ENCODE assay signal across 22 cellular contexts in the genomic region with DNA sequence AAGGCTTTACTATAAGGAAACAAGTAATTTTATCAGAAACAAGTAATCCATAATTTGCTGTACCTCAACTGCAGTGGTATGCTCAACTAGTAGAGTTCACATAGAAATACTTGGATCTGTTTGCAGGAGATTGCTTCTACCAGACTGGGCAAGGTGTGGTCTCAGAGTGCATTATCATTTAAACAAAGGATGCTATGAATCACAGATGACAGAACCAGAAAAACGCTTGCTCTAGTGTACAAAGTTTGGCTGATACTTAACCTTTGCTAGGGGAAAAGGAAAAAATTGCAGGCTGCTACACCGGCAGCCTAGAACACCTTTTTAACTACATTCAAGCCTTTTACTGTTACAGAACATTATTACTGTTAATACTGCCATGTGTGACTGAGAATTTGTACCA.
"Had no signal": no experiment of that assay in that cellular context is flagged by ENCODE, and none has a peak within 500 bp of the region (broad histone marks: within the 10 kb centered on the region; RNA-seq: fewer than 3 reads in every experiment).

No MANE protein-coding gene starts in this region.

- H3K27ac ChIP-seq: hepatocyte, lower lobe of right lung, sigmoid colon, thoracic aorta, upper lobe of left lung had no signal

- H3K4me3 ChIP-seq: esophagus squamous epithelium, hepatocyte, lower lobe of right lung, sigmoid colon, thoracic aorta, upper lobe of left lung had no signal

- ATAC-seq: activated CD8-positive, alpha-beta T cell treated with anti-CD3 and anti-CD28 coated beads for 36 hours; activated naive CD8-positive, alpha-beta T cell treated with anti-CD3 and anti-CD28 coated beads, Interleukin-2, amount 50 U/mL, for 24 hours; activated T-helper 17 cell treated with anti-CD3 and anti-CD28 coated beads, Interleukin-2, amount 50 U/mL, for 72 hours; lower lobe of right lung; stimulated activated memory B cell treated with anti-CD40 and anti-IgM and Interleukin-4, amounts not matched to agents 10 μg/mL and 1 μg/mL and 100 μg/mL, for 72 hours; T-cell had no signal

- H3K4me3 Mint-ChIP-seq: activated B cell treated with CpG ODN at 0.5 μM for 24 hours; activated CD8-positive, alpha-beta T cell treated with anti-CD3 and anti-CD28 coated beads for 36 hours; activated naive CD4-positive, alpha-beta T cell treated with anti-CD3 and anti-CD28 coated beads for 36 hours; activated naive CD8-positive, alpha-beta T cell treated with anti-CD3 and anti-CD28 coated beads, Interleukin-2, amount 50 U/mL, for 24 hours; activated T-helper 17 cell treated with anti-CD3 and anti-CD28 coated beads, Interleukin-2, amount 50 U/mL, for 72 hours; mesothelial cell of epicardium; nephron; stimulated activated memory B cell treated with anti-CD40 and anti-IgM and Interleukin-4, amounts not matched to agents 10 μg/mL and 1 μg/mL and 100 μg/mL, for 72 hours; T-cell had no signal

- H3K27me3 ChIP-seq: esophagus squamous epithelium, hepatocyte, sigmoid colon, upper lobe of left lung had no signal

- H3K27ac Mint-ChIP-seq: activated B cell treated with CpG ODN at 0.5 μM for 24 hours; activated CD8-positive, alpha-beta T cell treated with anti-CD3 and anti-CD28 coated beads for 36 hours; activated naive CD4-positive, alpha-beta T cell treated with anti-CD3 and anti-CD28 coated beads for 36 hours; activated naive CD8-positive, alpha-beta T cell treated with anti-CD3 and anti-CD28 coated beads, Interleukin-2, amount 50 U/mL, for 24 hours; activated T-helper 17 cell treated with anti-CD3 and anti-CD28 coated beads, Interleukin-2, amount 50 U/mL, for 72 hours; mesothelial cell of epicardium; nephron; stimulated activated memory B cell treated with anti-CD40 and anti-IgM and Interleukin-4, amounts not matched to agents 10 μg/mL and 1 μg/mL and 100 μg/mL, for 72 hours; T-cell had no signal

- H3K4me1 Mint-ChIP-seq: activated B cell treated with CpG ODN at 0.5 μM for 24 hours; activated naive CD8-positive, alpha-beta T cell treated with anti-CD3 and anti-CD28 coated beads, Interleukin-2, amount 50 U/mL, for 24 hours; activated T-helper 17 cell treated with anti-CD3 and anti-CD28 coated beads, Interleukin-2, amount 50 U/mL, for 72 hours; mesothelial cell of epicardium; stimulated activated memory B cell treated with anti-CD40 and anti-IgM and Interleukin-4, amounts not matched to agents 10 μg/mL and 1 μg/mL and 100 μg/mL, for 72 hours had no signal

- H2AFZ ChIP-seq: hepatocyte had no signal

- H3K36me3 ChIP-seq: esophagus squamous epithelium, lower lobe of right lung, sigmoid colon, thoracic aorta, upper lobe of left lung had no signal

- FAIRE-seq: islet of Langerhans had no signal

- H3K9me3 ChIP-seq: esophagus squamous epithelium, lower lobe of right lung, sigmoid colon, thoracic aorta, upper lobe of left lung had no signal

- H3K27me3 Mint-ChIP-seq: activated B cell treated with CpG ODN at 0.5 μM for 24 hours; activated CD8-positive, alpha-beta T cell treated with anti-CD3 and anti-CD28 coated beads for 36 hours; activated naive CD8-positive, alpha-beta T cell treated with anti-CD3 and anti-CD28 coated beads, Interleukin-2, amount 50 U/mL, for 24 hours; activated T-helper 17 cell treated with anti-CD3 and anti-CD28 coated beads, Interleukin-2, amount 50 U/mL, for 72 hours; stimulated activated memory B cell treated with anti-CD40 and anti-IgM and Interleukin-4, amounts not matched to agents 10 μg/mL and 1 μg/mL and 100 μg/mL, for 72 hours had no signal

- H3K36me3 Mint-ChIP-seq: mesothelial cell of epicardium; stimulated activated memory B cell treated with anti-CD40 and anti-IgM and Interleukin-4, amounts not matched to agents 10 μg/mL and 1 μg/mL and 100 μg/mL, for 72 hours had no signal

- DNase-seq: activated B cell treated with CpG ODN at 0.5 μM for 24 hours; activated CD4-positive, alpha-beta T cell treated with anti-CD3 and anti-CD28 coated beads for 4 hours; activated CD8-positive, alpha-beta T cell treated with anti-CD3 and anti-CD28 coated beads for 36 hours; activated naive CD4-positive, alpha-beta T cell treated with anti-CD3 and anti-CD28 coated beads for 36 hours; activated naive CD8-positive, alpha-beta T cell treated with anti-CD3 and anti-CD28 coated beads, Interleukin-2, amount 50 U/mL, for 24 hours; activated T-cell treated with anti-CD3 and anti-CD28 coated beads, Interleukin-2, amount 50 U/mL, for 1 hour; anterior cingulate cortex; effector CD4-positive, alpha-beta T cell; esophagus squamous epithelium; lower lobe of right lung; posterior cingulate gyrus; sigmoid colon; stimulated activated CD4-positive, alpha-beta T cell treated with anti-CD3 and anti-CD28 coated beads, Interleukin-4, amount 100 ng/mL, for 24 hours; T-cell; upper lobe of left lung had no signal

- H3K79me2 ChIP-seq: hepatocyte had no signal

- H3K4me2 ChIP-seq: hepatocyte had no signal

- H3K4me1 ChIP-seq: lower lobe of right lung, sigmoid colon, upper lobe of left lung had no signal

- H3K9me3 Mint-ChIP-seq: activated B cell treated with CpG ODN at 0.5 μM for 24 hours; activated CD8-positive, alpha-beta T cell treated with anti-CD3 and anti-CD28 coated beads for 36 hours; activated naive CD4-positive, alpha-beta T cell treated with anti-CD3 and anti-CD28 coated beads for 36 hours; activated naive CD8-positive, alpha-beta T cell treated with anti-CD3 and anti-CD28 coated beads, Interleukin-2, amount 50 U/mL, for 24 hours; activated T-helper 17 cell treated with anti-CD3 and anti-CD28 coated beads, Interleukin-2, amount 50 U/mL, for 72 hours; mesothelial cell of epicardium; nephron; stimulated activated memory B cell treated with anti-CD40 and anti-IgM and Interleukin-4, amounts not matched to agents 10 μg/mL and 1 μg/mL and 100 μg/mL, for 72 hours; T-cell had no signal
